In the genomic region with DNA sequence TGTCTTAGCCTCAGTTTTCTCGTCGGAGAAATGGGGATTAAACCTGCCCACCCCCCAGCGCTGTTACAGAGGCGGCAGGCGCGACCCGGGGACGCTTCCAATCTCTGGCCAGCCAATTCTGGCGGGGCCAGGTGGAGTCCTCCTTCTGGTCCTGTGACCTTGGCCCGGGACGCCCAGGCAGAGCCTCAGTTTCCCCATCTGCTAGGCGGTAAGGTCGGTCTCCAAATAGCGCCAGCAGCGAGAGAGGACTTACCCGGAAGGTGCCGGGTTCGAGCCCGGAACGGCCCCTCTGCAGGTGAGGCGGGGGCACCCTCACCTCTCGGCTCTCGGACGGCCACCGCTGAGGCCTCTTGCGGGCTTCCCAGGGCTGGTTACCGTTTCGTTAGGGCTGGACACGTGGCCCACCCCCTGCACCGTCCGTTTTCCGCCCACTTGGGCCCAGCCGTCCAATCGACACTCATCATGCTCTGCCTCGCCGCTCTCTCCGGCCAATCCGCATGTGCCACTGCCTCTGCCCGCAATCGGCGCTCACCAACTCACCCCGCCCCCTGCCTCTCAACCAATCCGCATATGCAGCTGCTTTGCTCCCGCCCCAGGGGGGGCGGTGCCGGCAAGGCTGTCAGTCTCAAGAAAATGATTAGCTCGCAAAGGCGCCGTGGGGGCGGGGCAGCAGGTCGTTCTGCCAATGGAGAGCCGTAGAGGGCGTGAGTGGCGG, we compare ENCODE assay signal across 8 cellular contexts. TPM values are rescaled to one million over a fixed set of nuclear protein-coding genes. Genes with fewer than 3 reads are reported as not detected.
DNase-seq lines count a peak whose midpoint lies in the region; ATAC-seq and TF ChIP-seq lines count a peak whose summit lies in the region.

A gene with protein sequence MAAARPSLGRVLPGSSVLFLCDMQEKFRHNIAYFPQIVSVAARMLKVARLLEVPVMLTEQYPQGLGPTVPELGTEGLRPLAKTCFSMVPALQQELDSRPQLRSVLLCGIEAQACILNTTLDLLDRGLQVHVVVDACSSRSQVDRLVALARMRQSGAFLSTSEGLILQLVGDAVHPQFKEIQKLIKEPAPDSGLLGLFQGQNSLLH (minus strand): TSS at position 384 of the 715 bp plus-strand sequence. CDS start 5,156 bp downstream, outside the sequence.

- peak within 1 kb of the TSS; percentile 97 for H3K9ac ChIP-seq in Karpas-422 (ENCODE audit: low read length)

- 0% methylated on average over 5 of the region's 54 CpGs for WGBS in esophagus muscularis mucosa

- H3K27me3 ChIP-seq in Karpas-422 (ENCODE audit: low read length): no peaks in the 10 kb centered on the region
- H3K27me3 ChIP-seq in esophagus muscularis mucosa: no peaks in the 10 kb centered on the region
- no peaks in the 10 kb centered on the region for H3K27me3 ChIP-seq in muscle layer of duodenum (ENCODE audit: low read depth, low read length)

- peak within 1 kb of the TSS; percentile 88 for H3K27ac ChIP-seq in Karpas-422 (ENCODE audit: low read length)
- peak within 1 kb of the TSS; percentile 93 to 97 (median 95) for H3K27ac ChIP-seq in esophagus muscularis mucosa (replicated peaks in 1 of 4)
- peak within 1 kb of the TSS; percentile 79 for H3K27ac ChIP-seq in muscle layer of duodenum (ENCODE audit: low read length)

- H3K9me3 ChIP-seq in Karpas-422 (ENCODE audit: low read length): no peaks in the 10 kb centered on the region
- H3K9me3 ChIP-seq in esophagus muscularis mucosa: no peaks in the 10 kb centered on the region
- H3K9me3 ChIP-seq in muscle layer of duodenum (ENCODE audit: control insufficient read depth in 1 of 2, low read length in 2 of 2): no peaks in the 10 kb centered on the region

- no peaks in the 10 kb centered on the region for H3K9me2 ChIP-seq in Karpas-422 (replicated peaks; ENCODE audit: insufficient read depth, low read length)

- H3K4me1 ChIP-seq in Karpas-422 (ENCODE audit: low read length) (peaks cover 18% of the 10 kb centered on the region), esophagus muscularis mucosa (peaks cover 11 to 38% (median 33%) of the 10 kb centered on the region in 4 donors), muscle layer of duodenum (ENCODE audit: control insufficient read depth in 1 of 2, insufficient read depth in 2 of 2, low read length in 2 of 2) (peaks cover 5 to 25% of the 10 kb centered on the region in 2 donors)

- intact Hi-C loops in esophagus muscularis mucosa (cut with DNase I): no loop called here

- H2AFZ ChIP-seq in Karpas-422 (ENCODE audit: low read length): peak within 1 kb of the TSS; percentile 55; the same call in 1 of the 2 replicates

- H3K4me3 ChIP-seq in Karpas-422 (ENCODE audit: low read length) (peak within 1 kb of the TSS; percentile 93), esophagus muscularis mucosa (peak within 1 kb of the TSS; percentile 79 to 95 (median 84)), muscle layer of duodenum (ENCODE audit: low read depth in 1 of 2, low read length in 2 of 2) (peak within 1 kb of the TSS; percentile 70 to 93)

- ATAC-seq in GM21825 (IDR thresholded peaks at IDR 0.05; ENCODE audit: unreplicated experiment): peak; percentile 84

- H3K4me2 ChIP-seq in Karpas-422 (ENCODE audit: low read depth, low read length, poor library complexity, severe bottlenecking): peak within 1 kb of the TSS; percentile 98

- peaks cover 26% of the 10 kb centered on the region for H3K79me2 ChIP-seq in Karpas-422 (ENCODE audit: low read length)

- H3K36me3 ChIP-seq in Karpas-422 (ENCODE audit: insufficient read depth, low read length) (no peaks in the 10 kb centered on the region), esophagus muscularis mucosa (peaks cover 0 to 6% (median under 1%) of the 10 kb centered on the region in 4 donors), muscle layer of duodenum (ENCODE audit: control insufficient read depth in 1 of 2, insufficient read depth in 2 of 2, low read length in 2 of 2) (peaks cover 0 to 1% of the 10 kb centered on the region in 2 donors)

- H4K20me1 ChIP-seq in Karpas-422 (ENCODE audit: insufficient read depth, low read depth, low read length): no peaks in the 10 kb centered on the region

- TF ChIP-seq EP300 in esophagus muscularis mucosa (IDR thresholded peaks at IDR 0.05): no peak

- peak; percentile 75 for TF ChIP-seq POLR2A in esophagus muscularis mucosa (IDR thresholded peaks at IDR 0.05; ENCODE audit: low read depth)

- TF ChIP-seq CTCF in esophagus muscularis mucosa (IDR thresholded peaks at IDR 0.05): peak in 1 of 3 experiments; percentile 17

- DNase-seq in DMS79 treated with DMSO at 0.1 percent for 48 hours (lab: John Stamatoyannopoulos, UW): peak; percentile 98
- peak; percentile 100 for DNase-seq in Karpas-422
- DNase-seq in RKO (ENCODE audit: low spot score): peak; percentile 100
- peak; percentile 100 for DNase-seq in activated T-helper 1 cell treated with Interleukin-2 at 50 U/mL for 16 hours (ENCODE audit: low read depth)
- peak; percentile 100 for DNase-seq in esophagus muscularis mucosa (ENCODE audit: extremely low spot score)
- peak; percentile 100 for DNase-seq in stimulated activated CD8-positive, alpha-beta memory T cell treated with anti-CD3 and anti-CD28 coated beads, Interleukin-7, amount 100 ng/mL, for 4 hours (ENCODE audit: low read depth in 2 of 2)

RNA-seq across cellular contexts. Expression of the gene that starts here (rescaled TPM):
- total RNA-seq in Karpas-422 (2014; rRNA removed; shearing (Covaris generic); ENCODE audit: low replicate concordance): 102 and 151 TPM in 2 replicates
- 100 to 1,000 TPM in 1 of 4 donors, 10 to 100 TPM in 3; 66.8 to 104 (median 77.7) TPM for total RNA-seq in esophagus muscularis mucosa

Comparison
In these comparisons a context has a peak if more than half of its experiments do, and no peak if none do; other contexts are left out.
1. Peak in every context shown above with its lines: DNase-seq, ATAC-seq, H3K4me3 ChIP-seq and H3K27ac ChIP-seq.